3 cellular contexts compared by ENCODE assay signal in genomic region chr1:24284156-24284471, GRCh38.
TF ChIP-seq lines count a peak whose summit lies in the region.

No MANE protein-coding gene starts in this region.

TF ChIP-seq in HCT116, 20 proteins besides CTCF, POLR2A, EP300 and RAD21 (continues in another document):
- TF ChIP-seq ZBTB33 (IDR thresholded peaks at IDR 0.05; ENCODE audit: extremely low read depth, insufficient replicate concordance, low read length) (peak; percentile 3), ZNF274 (IDR thresholded peaks at IDR 0.05; ENCODE audit: low read depth, low read length) (no peak), SP1 (IDR thresholded peaks at IDR 0.05; ENCODE audit: low read depth) (peak; percentile 50; the same call in 1 of the 2 replicates), SIN3A (IDR thresholded peaks at IDR 0.05; ENCODE audit: low read depth) (no peak), EZH2 (IDR thresholded peaks at IDR 0.05) (no peak), POLR2AphosphoS5 (IDR thresholded peaks at IDR 0.05; ENCODE audit: low read depth, low read length) (no peak), ELF1 (IDR thresholded peaks at IDR 0.05; ENCODE audit: borderline replicate concordance, low read depth) (no peak), TCF7L2 (IDR thresholded peaks at IDR 0.05; ENCODE audit: borderline replicate concordance, extremely low read depth, insufficient read depth, insufficient read length) (no peak), ATF3 (IDR thresholded peaks at IDR 0.05) (no peak), REST (IDR thresholded peaks at IDR 0.05; ENCODE audit: low read depth) (no peak), JUND (IDR thresholded peaks at IDR 0.05) (peak; percentile 62), MAX (IDR thresholded peaks at IDR 0.05) (no peak; the same call in 1 of the 2 replicates), YY1 (IDR thresholded peaks at IDR 0.05; ENCODE audit: extremely low read depth, insufficient replicate concordance, low read depth, low read length) (peak; percentile 28), FOSL1 (IDR thresholded peaks at IDR 0.05; ENCODE audit: low read depth) (peak; percentile 92), EGR1 (IDR thresholded peaks at IDR 0.05; ENCODE audit: low read depth) (no peak), CBX3 (IDR thresholded peaks at IDR 0.05; ENCODE audit: low read depth) (no peak)

TF ChIP-seq in SK-N-SH treated with all-trans-retinoic acid at 6 μM for 48 hours, 23 proteins besides CTCF, POLR2A, EP300 and RAD21:
- TF ChIP-seq TCF4 (CRISPR knock-in tag; IDR thresholded peaks at IDR 0.05; ENCODE audit: borderline replicate concordance), result no peak
- TF ChIP-seq ZNF70 (CRISPR knock-in tag; IDR thresholded peaks at IDR 0.05), result no peak
- no peak for TF ChIP-seq ZNF565 (CRISPR knock-in tag; conservative IDR thresholded peaks at IDR 0.05; ENCODE audit: low read depth)
- no peak for TF ChIP-seq PATZ1 (CRISPR knock-in tag; IDR thresholded peaks at IDR 0.05; ENCODE audit: borderline replicate concordance)
- TF ChIP-seq RARB (CRISPR knock-in tag; IDR thresholded peaks at IDR 0.05), result no peak
- TF ChIP-seq TOX (CRISPR knock-in tag; IDR thresholded peaks at IDR 0.05; ENCODE audit: borderline replicate concordance), result no peak
- no peak for TF ChIP-seq CREB5 (CRISPR knock-in tag; IDR thresholded peaks at IDR 0.05; ENCODE audit: low read depth)
- no peak for TF ChIP-seq CSRNP3 (CRISPR knock-in tag; IDR thresholded peaks at IDR 0.05)
- TF ChIP-seq ZFP3 (CRISPR knock-in tag; IDR thresholded peaks at IDR 0.05), result no peak
- no peak for TF ChIP-seq SNAI2 (CRISPR knock-in tag; IDR thresholded peaks at IDR 0.05)
- no peak for TF ChIP-seq ESRRG (CRISPR knock-in tag; IDR thresholded peaks at IDR 0.05)
- TF ChIP-seq ISL1 (CRISPR knock-in tag; IDR thresholded peaks at IDR 0.05), result no peak
- no peak for TF ChIP-seq ZNF8 (CRISPR knock-in tag; IDR thresholded peaks at IDR 0.05)
- TF ChIP-seq ZC3H10 (CRISPR knock-in tag; IDR thresholded peaks at IDR 0.05), result no peak

TF ChIP-seq in endothelial cell of umbilical vein, 7 proteins besides CTCF, POLR2A, EP300 and RAD21:
- TF ChIP-seq FOS (IDR thresholded peaks at IDR 0.05; ENCODE audit: borderline replicate concordance, insufficient read depth, low read length) (peak; percentile 15), GATA2 (IDR thresholded peaks at IDR 0.05; ENCODE audit: insufficient read depth, insufficient read length, low read depth, low read length) (no peak)
